ENCODE assay signal across 16 cellular contexts in genomic region chr13:40941581-40941980, GRCh38.
DNase-seq lines count a peak whose midpoint lies in the region; ATAC-seq, FAIRE-seq and TF ChIP-seq lines count a peak whose summit lies in the region.
"Had no signal": no experiment of that assay in that cellular context is flagged by ENCODE, and none has a peak within 500 bp of the region (broad histone marks: within the 10 kb centered on the region; RNA-seq: fewer than 3 reads in every experiment).

No MANE protein-coding gene starts in this region.

- H3K23me2 ChIP-seq in H9 (ENCODE audit: insufficient read length, low read depth, low read length, poor library complexity, severe bottlenecking) = no peaks in the 10 kb centered on the region

- H3K36me3 ChIP-seq in CD4-positive, alpha-beta memory T cell (ENCODE audit: insufficient read depth, low read length) = peaks cover 55% of the 10 kb centered on the region
- H3K36me3 ChIP-seq in GM12878 (ENCODE audit: control insufficient read depth in 2 of 2, insufficient read depth in 2 of 2, low read length in 1 of 2) = peaks cover 9 to 44% of the 10 kb centered on the region in 2 experiments
- H3K36me3 ChIP-seq in upper lobe of right lung = peaks cover 82% of the 10 kb centered on the region

- no peaks in the 10 kb centered on the region for H3K79me1 ChIP-seq in H9 (ENCODE audit: insufficient read depth, low read depth, low read length, poor library complexity, severe bottlenecking)

- SMC1A ChIA-PET in GM12878 (lab: Charles Lee; ENCODE audit: uncharacterized antibody, unreplicated experiment) = no interaction called here

- no peak overlapping the region for H2AK5ac ChIP-seq in H9 (ENCODE audit: insufficient read length, low read length)

- no peak overlapping the region for H2BK15ac ChIP-seq in H9 (ENCODE audit: low read depth, low read length)

- no peak overlapping the region for H4K5ac ChIP-seq in H9 (ENCODE audit: insufficient read length, low read depth, low read length)

- H2BK5ac ChIP-seq in H9 (ENCODE audit: insufficient read length, low read length) = no peak overlapping the region

- intact Hi-C loops in CD4-positive, alpha-beta memory T cell (cut with micrococcal nuclease) = loop anchor here (5.0 kb wide), 1 partner anchor 36 kb away; no protein-coding TSS in a partner anchor
- intact Hi-C loops in GM12878 (cut with micrococcal nuclease; ENCODE audit: unreplicated experiment) (no loop called here), upper lobe of right lung (cut with DNase I) (no loop called here)

- H3K27me3 ChIP-seq in CD4-positive, alpha-beta memory T cell (ENCODE audit: insufficient read depth, low read length) = no peaks in the 10 kb centered on the region
- H3K27me3 ChIP-seq in GM12878 (replicated peaks in 1 of 2; ENCODE audit: control insufficient read depth in 2 of 2, insufficient read depth in 2 of 2, low read length in 1 of 2) = no peaks in the 10 kb centered on the region
- no peaks in the 10 kb centered on the region for H3K27me3 ChIP-seq in upper lobe of right lung
- no peaks in the 10 kb centered on the region for H3K27me3 ChIP-seq in H9 (ENCODE audit: insufficient read depth, low read length)

- no peak overlapping the region for H3K14ac ChIP-seq in H9 (ENCODE audit: insufficient read depth, low read length)

- TF ChIP-seq CTCF in GM12878 (IDR thresholded peaks at IDR 0.05 in 2 of 3, conservative IDR thresholded peaks at IDR 0.05 in 1 of 3; ENCODE audit: control insufficient read depth in 2 of 3, extremely low read depth in 1 of 3, insufficient read depth in 1 of 3, low read depth in 3 of 3, low read length in 3 of 3) (no peak), upper lobe of right lung (IDR thresholded peaks at IDR 0.05) (no peak), H9 (conservative IDR thresholded peaks at IDR 0.05) (no peak)

- no peak overlapping the region for H4K91ac ChIP-seq in H9 (ENCODE audit: insufficient read length, low read depth, low read length)

- no peak overlapping the region for H2BK12ac ChIP-seq in H9 (ENCODE audit: insufficient read length, low read depth, low read length)

- H3K56ac ChIP-seq in H9 (ENCODE audit: insufficient read length, low read depth, low read length) = no peak overlapping the region

- TF ChIP-seq RAD21 in GM12878 (IDR thresholded peaks at IDR 0.05; ENCODE audit: insufficient read depth, low read depth, low read length) = no peak

- DNase-seq in activated T-cell treated with anti-CD3 and anti-CD28 coated beads, Interleukin-2, amount 50 U/mL, for 24 hours = no peak
- no peak for DNase-seq in activated T-cell treated with anti-CD3 and anti-CD28 coated beads, Interleukin-2, amount 50 U/mL, for 1 hour
- DNase-seq in CD4-positive, alpha-beta memory T cell = no peak
- no peak for DNase-seq in GM12878 (ENCODE audit: low read depth, low spot score)
- no peak for DNase-seq in naive thymus-derived CD8-positive, alpha-beta T cell
- DNase-seq in NCI-H524 (lab: John Stamatoyannopoulos, UW) = no peak
- DNase-seq in upper lobe of right lung = no peak
- DNase-seq in H9 = no peak
- DNase-seq: CD4-positive, CD25-positive, alpha-beta regulatory T cell; DMS79 treated with DMSO at 0.1 percent for 48 hours; GDM1; GOT3; NCI-H345; PC-3 had no signal

- H3K4me1 Mint-ChIP-seq in activated T-cell treated with anti-CD3 and anti-CD28 coated beads, Interleukin-2, amount 50 U/mL, for 24 hours (ENCODE audit: low read depth) = peaks cover 39% of the 10 kb centered on the region
- H3K4me1 Mint-ChIP-seq in CD4-positive, alpha-beta memory T cell = peaks cover 28 to 55% (median 39%) of the 10 kb centered on the region in 4 donors
- peaks cover 9 to 48% (median 41%) of the 10 kb centered on the region in 4 donors for H3K4me1 Mint-ChIP-seq in naive thymus-derived CD8-positive, alpha-beta T cell
- H3K4me1 Mint-ChIP-seq in H9 = no peaks in the 10 kb centered on the region

- no peak for TF ChIP-seq POLR2A in GM12878 (IDR thresholded peaks at IDR 0.05; ENCODE audit: low read depth, low read length)

- peak; percentile 41 for FAIRE-seq in GM12878 (lab: Jason Lieb, UNC)
- FAIRE-seq: A549, D721Med had no signal

- no peaks in the 10 kb centered on the region for H3K9me3 ChIP-seq in CD4-positive, alpha-beta memory T cell (ENCODE audit: control insufficient read depth in 1 of 2, low read length in 2 of 2)
- H3K9me3 ChIP-seq in GM12878 (replicated peaks; ENCODE audit: control insufficient read depth, insufficient read depth, low read length) (no peaks in the 10 kb centered on the region), upper lobe of right lung (no peaks in the 10 kb centered on the region), H9 (ENCODE audit: control insufficient read depth, low read depth, low read length) (no peaks in the 10 kb centered on the region)
- H3K9me3 ChIP-seq: A549 had no signal

- 88% methylated on average over 5 of the region's 5 CpGs for WGBS in GM12878 (ENCODE audit: insufficient coverage, insufficient replicate concordance, low lambda C conversion rate, missing lambda C conversion rate)
- no CpG with 5 or more reads among the region's 5 CpGs for WGBS in H9 (ENCODE audit: extremely low coverage, insufficient read length, low lambda C conversion rate)

- H2BK120ac ChIP-seq in H9 (ENCODE audit: low read depth, low read length, poor library complexity, severe bottlenecking) = no peak overlapping the region

- H2AFZ ChIP-seq in GM12878 (ENCODE audit: control insufficient read depth, low read depth, low read length) (no peak overlapping the region), H9 (ENCODE audit: low read length) (no peak overlapping the region)

- BruUV-seq in GM12878 (replicated peaks; lab: Mats Ljungman, UMichigan) = no TSS peak

- no peak overlapping the region for H3K4me3 Mint-ChIP-seq in activated T-cell treated with anti-CD3 and anti-CD28 coated beads, Interleukin-2, amount 50 U/mL, for 24 hours
- H3K4me3 Mint-ChIP-seq in CD4-positive, alpha-beta memory T cell = no peak overlapping the region
- H3K4me3 Mint-ChIP-seq in naive thymus-derived CD8-positive, alpha-beta T cell = no peak overlapping the region
- no peak overlapping the region for H3K4me3 Mint-ChIP-seq in H9

- no peaks in the 10 kb centered on the region for H4K20me1 ChIP-seq in GM12878 (ENCODE audit: control insufficient read depth, insufficient read depth)
- no peaks in the 10 kb centered on the region for H4K20me1 ChIP-seq in H9 (ENCODE audit: control insufficient read depth, insufficient read depth, insufficient read length)

- no peak overlapping the region for H3T11ph ChIP-seq in H9 (ENCODE audit: low read length)

- peaks cover 94% of the 10 kb centered on the region for H3K36me3 Mint-ChIP-seq in activated T-cell treated with anti-CD3 and anti-CD28 coated beads, Interleukin-2, amount 50 U/mL, for 24 hours (ENCODE audit: low read depth)
- H3K36me3 Mint-ChIP-seq in CD4-positive, alpha-beta memory T cell = peaks cover 58 to 85% of the 10 kb centered on the region in 2 donors
- H3K36me3 Mint-ChIP-seq in naive thymus-derived CD8-positive, alpha-beta T cell = peaks cover 4 to 94% (median 33%) of the 10 kb centered on the region in 3 donors
- H3K36me3 Mint-ChIP-seq in H9 (ENCODE audit: insufficient read depth in 1 of 3, low read depth in 3 of 3) = peaks cover 0 to 10% (median 6%) of the 10 kb centered on the region in 3 experiments; a peak in 2 of 7 replicates

- H3K27ac ChIP-seq in CD4-positive, alpha-beta memory T cell (ENCODE audit: low read depth, low read length) = no peak overlapping the region
- H3K27ac ChIP-seq in GM12878 (ENCODE audit: control insufficient read depth, insufficient read depth) (no peak overlapping the region), upper lobe of right lung (no peak overlapping the region), H9 (ENCODE audit: insufficient read length, low read depth, low read length) (no peak overlapping the region)
- H3K27ac ChIP-seq: A549 had no signal

- H3K79me2 ChIP-seq in GM12878 (ENCODE audit: control insufficient read depth, insufficient read depth, low read length) = peaks cover 3% of the 10 kb centered on the region
- H3K79me2 ChIP-seq in H9 (ENCODE audit: insufficient read depth, low read length) = no peaks in the 10 kb centered on the region

- H4K8ac ChIP-seq in H9 (replicated peaks; ENCODE audit: insufficient read length, low read depth, low read length) = no peak overlapping the region

- no peak overlapping the region for H2BK20ac ChIP-seq in H9 (ENCODE audit: low read depth, low read length, poor library complexity, severe bottlenecking)

- no peaks in the 10 kb centered on the region for H3K27me3 Mint-ChIP-seq in activated T-cell treated with anti-CD3 and anti-CD28 coated beads, Interleukin-2, amount 50 U/mL, for 24 hours
- no peaks in the 10 kb centered on the region for H3K27me3 Mint-ChIP-seq in CD4-positive, alpha-beta memory T cell
- no peaks in the 10 kb centered on the region for H3K27me3 Mint-ChIP-seq in naive thymus-derived CD8-positive, alpha-beta T cell
- H3K27me3 Mint-ChIP-seq in H9 (ENCODE audit: low read depth) = no peaks in the 10 kb centered on the region
- H3K27me3 Mint-ChIP-seq: CD4-positive, CD25-positive, alpha-beta regulatory T cell had no signal

- no peak overlapping the region for H3K23ac ChIP-seq in H9 (ENCODE audit: insufficient read length, low read depth, low read length)

- RAD21 ChIA-PET in GM12878 (lab: Charles Lee; ENCODE audit: unreplicated experiment) = no interaction called here

- no peaks in the 10 kb centered on the region for H3K9me3 Mint-ChIP-seq in activated T-cell treated with anti-CD3 and anti-CD28 coated beads, Interleukin-2, amount 50 U/mL, for 24 hours
- H3K9me3 Mint-ChIP-seq in CD4-positive, alpha-beta memory T cell = peaks cover 0 to 2% (median 0%) of the 10 kb centered on the region in 8 donors
- no peaks in the 10 kb centered on the region for H3K9me3 Mint-ChIP-seq in naive thymus-derived CD8-positive, alpha-beta T cell
- H3K9me3 Mint-ChIP-seq in H9 = no peaks in the 10 kb centered on the region
- H3K9me3 Mint-ChIP-seq: CD4-positive, CD25-positive, alpha-beta regulatory T cell had no signal

- ATAC-seq in GM12878 (no peak), upper lobe of right lung (no peak)
- ATAC-seq in naive thymus-derived CD8-positive, alpha-beta T cell = no peak
- ATAC-seq: A549, PC-3 had no signal

- CTCF ChIA-PET in CD4-positive, alpha-beta memory T cell (lab: Charles Lee; ENCODE audit: partially characterized antibody) = no interaction called here
- CTCF ChIA-PET in GM12878 (lab: Yijun Ruan, JAX) = no interaction called here

- no peak overlapping the region for H3K4ac ChIP-seq in H9 (ENCODE audit: low read depth, low read length)

- POLR2A ChIA-PET in CD4-positive, alpha-beta memory T cell (lab: Charles Lee; ENCODE audit: partially characterized antibody) = no interaction called here
- POLR2A ChIA-PET in GM12878 (lab: Charles Lee) = no interaction called here
- POLR2A ChIA-PET in naive thymus-derived CD8-positive, alpha-beta T cell (lab: Charles Lee) = no interaction called here

- no peak for TF ChIP-seq EP300 in GM12878 (IDR thresholded peaks at IDR 0.05; ENCODE audit: borderline replicate concordance in 1 of 2, control insufficient read depth in 1 of 2, low read depth in 2 of 2, low read length in 2 of 2)

- no peak overlapping the region for H3K18ac ChIP-seq in H9 (ENCODE audit: insufficient read length, low read depth, low read length)

- peak overlapping the region; percentile 39 for H3K27ac Mint-ChIP-seq in activated T-cell treated with anti-CD3 and anti-CD28 coated beads, Interleukin-2, amount 50 U/mL, for 24 hours
- peak overlapping the region in 4 of 7 donors; percentile 12 to 79 (median 56) for H3K27ac Mint-ChIP-seq in CD4-positive, alpha-beta memory T cell
- H3K27ac Mint-ChIP-seq in naive thymus-derived CD8-positive, alpha-beta T cell = peak overlapping the region in 9 of 10 donors; percentile 49 to 89 (median 67)
- no peak overlapping the region for H3K27ac Mint-ChIP-seq in H9

- H3K9ac ChIP-seq in GM12878 (ENCODE audit: control insufficient read depth, insufficient read depth, low read length) (no peak overlapping the region), H9 (ENCODE audit: extremely low read depth, insufficient read length, low read length) (no peak overlapping the region)

- H3K4me2 ChIP-seq in GM12878 (ENCODE audit: control insufficient read depth, insufficient read depth) (no peak overlapping the region), H9 (ENCODE audit: insufficient read depth, insufficient read length, low read length) (no peak overlapping the region)
- H3K4me2 ChIP-seq: A549 had no signal

- H3K4me1 ChIP-seq in CD4-positive, alpha-beta memory T cell (ENCODE audit: insufficient read depth, low read length) = peaks cover 13% of the 10 kb centered on the region
- H3K4me1 ChIP-seq in GM12878 (ENCODE audit: control insufficient read depth, insufficient read depth, low read length) (no peaks in the 10 kb centered on the region), upper lobe of right lung (no peaks in the 10 kb centered on the region), H9 (ENCODE audit: insufficient read depth, low read length) (no peaks in the 10 kb centered on the region)

- in situ Hi-C loops in GM12878 (cut with MboI) = no loop called here

- no peak overlapping the region for H3K4me3 ChIP-seq in CD4-positive, alpha-beta memory T cell (ENCODE audit: low read length in 2 of 2)
- no peak overlapping the region for H3K4me3 ChIP-seq in GM12878
- no peak overlapping the region for H3K4me3 ChIP-seq in upper lobe of right lung
- H3K4me3 ChIP-seq: A549 had no signal

Comparison
In these comparisons a context has a peak if more than half of its experiments do, and no peak if none do; other contexts are left out.
1. H3K27ac Mint-ChIP-seq: peak in activated T-cell treated with anti-CD3 and anti-CD28 coated beads, Interleukin-2, amount 50 U/mL, for 24 hours (single experiment), CD4-positive, alpha-beta memory T cell (4 of 7) and naive thymus-derived CD8-positive, alpha-beta T cell (9 of 10); none in H9 (0 of 3).